8 cellular contexts compared by ENCODE assay signal in the genomic region with DNA sequence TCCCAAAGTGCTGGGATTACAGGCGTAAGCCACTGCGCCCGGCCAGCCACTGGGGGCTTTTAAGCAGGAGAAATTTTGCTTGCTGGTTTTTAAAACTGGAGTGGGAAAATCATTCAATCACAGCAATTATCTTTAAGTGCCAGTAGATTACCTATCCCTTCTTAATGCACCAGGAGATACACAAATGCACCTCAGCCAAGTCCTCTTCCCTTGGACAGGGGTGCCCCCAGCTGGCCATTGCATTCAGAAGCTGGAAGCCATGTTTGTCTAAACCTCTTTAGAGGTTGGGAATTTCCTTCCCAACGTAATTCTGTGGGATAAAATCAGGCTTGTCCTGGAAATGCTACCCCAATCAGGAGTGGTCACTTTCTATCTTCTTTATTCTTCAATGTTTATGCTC. TPM values are rescaled to one million over a fixed set of nuclear protein-coding genes. Genes with fewer than 3 reads are reported as not detected.
DNase-seq lines count a peak whose midpoint lies in the region; ATAC-seq, FAIRE-seq and TF ChIP-seq lines count a peak whose summit lies in the region.

No MANE protein-coding gene starts in this region.

- no peak overlapping the region for H3K27ac ChIP-seq in 22Rv1

- DNase-seq in DMS79 (lab: John Stamatoyannopoulos, UW) (peak; percentile 21), NCI-H1105 (lab: John Stamatoyannopoulos, UW) (peak; percentile 71), left lobe of liver (ENCODE audit: low spot score) (peak; percentile 55), GM19240 (ENCODE audit: insufficient read length, low spot score) (no peak), GM19239 (ENCODE audit: insufficient read length, low spot score) (no peak)
- DNase-seq in activated naive CD8-positive, alpha-beta T cell treated with anti-CD3 and anti-CD28 coated beads, Interleukin-2, amount 50 U/mL, for 24 hours = peak; percentile 25

- no peaks in the 10 kb centered on the region for H3K9me3 Mint-ChIP-seq in activated naive CD8-positive, alpha-beta T cell treated with anti-CD3 and anti-CD28 coated beads, Interleukin-2, amount 50 U/mL, for 24 hours

- TF ChIP-seq CTCF in 22Rv1 (IDR thresholded peaks at IDR 0.05) = peak; percentile 75

- no peak for FAIRE-seq in GM19239 (lab: Jason Lieb, UNC)

- H3K27ac Mint-ChIP-seq in activated naive CD8-positive, alpha-beta T cell treated with anti-CD3 and anti-CD28 coated beads, Interleukin-2, amount 50 U/mL, for 24 hours = no peak overlapping the region

- ATAC-seq in activated naive CD8-positive, alpha-beta T cell treated with anti-CD3 and anti-CD28 coated beads, Interleukin-2, amount 50 U/mL, for 24 hours = no peak
- ATAC-seq in left lobe of liver = peak; percentile 81
- no peak for ATAC-seq in HG02798 (IDR thresholded peaks at IDR 0.05; ENCODE audit: poor library complexity, unreplicated experiment)

- peaks cover 13% of the 10 kb centered on the region for H3K36me3 Mint-ChIP-seq in activated naive CD8-positive, alpha-beta T cell treated with anti-CD3 and anti-CD28 coated beads, Interleukin-2, amount 50 U/mL, for 24 hours (ENCODE audit: low read depth)

- no peaks in the 10 kb centered on the region for H3K27me3 Mint-ChIP-seq in activated naive CD8-positive, alpha-beta T cell treated with anti-CD3 and anti-CD28 coated beads, Interleukin-2, amount 50 U/mL, for 24 hours

- H3K4me3 Mint-ChIP-seq in activated naive CD8-positive, alpha-beta T cell treated with anti-CD3 and anti-CD28 coated beads, Interleukin-2, amount 50 U/mL, for 24 hours = no peak overlapping the region

- H3K4me1 Mint-ChIP-seq in activated naive CD8-positive, alpha-beta T cell treated with anti-CD3 and anti-CD28 coated beads, Interleukin-2, amount 50 U/mL, for 24 hours = no peaks in the 10 kb centered on the region

RNA-seq across cellular contexts. Expression of a gene that starts 26.6 kb away (rescaled TPM):
- total RNA-seq in left lobe of liver = 19.1 TPM

RNA-seq across cellular contexts. Expression of a gene that starts 27.6 kb away (rescaled TPM):
- 49.9 TPM for total RNA-seq in left lobe of liver

RNA-seq across cellular contexts. Expression of a gene that starts 31.4 kb away (rescaled TPM):
- total RNA-seq in left lobe of liver = 8.8 TPM

RNA-seq across cellular contexts. Expression of a gene that starts 59.5 kb away (rescaled TPM):
- total RNA-seq in left lobe of liver = 2.3 TPM

Comparison
In these comparisons a context has a peak if more than half of its experiments do, and no peak if none do; other contexts are left out.
1. DNase-seq: peak in DMS79 (single experiment), NCI-H1105 (single experiment), activated naive CD8-positive, alpha-beta T cell treated with anti-CD3 and anti-CD28 coated beads, Interleukin-2, amount 50 U/mL, for 24 hours (single experiment) and left lobe of liver (single experiment); none in GM19240 (single experiment) and GM19239 (single experiment).